14 cellular contexts compared by ENCODE assay signal in genomic region chr4:123449362-123449761, GRCh38. TPM values are rescaled to one million over a fixed set of nuclear protein-coding genes. Genes with fewer than 3 reads are reported as not detected.
DNase-seq lines count a peak whose midpoint lies in the region; ATAC-seq lines count a peak whose summit lies in the region.
"Had no signal": no experiment of that assay in that cellular context is flagged by ENCODE, and none has a peak within 500 bp of the region (broad histone marks: within the 10 kb centered on the region; RNA-seq: fewer than 3 reads in every experiment).

No MANE protein-coding gene starts in this region.

- DNase-seq in activated naive CD4-positive, alpha-beta T cell treated with anti-CD3 and anti-CD28 coated beads, Interleukin-2, amount 10 ng/mL, durations not matched to agents 7 days and 5 days = no peak
- DNase-seq in activated naive CD4-positive, alpha-beta T cell treated with anti-CD3 and anti-CD28 coated beads, Interleukin-2, amount 50 U/mL, for 16 hours = no peak
- DNase-seq in activated naive CD8-positive, alpha-beta T cell treated with anti-CD3 and anti-CD28 coated beads, Interleukin-2, amount 50 U/mL, for 24 hours = no peak
- DNase-seq in A172 (ENCODE audit: low spot score) = no peak
- no peak for DNase-seq in T-cell
- no peak for DNase-seq in NAMALWA (ENCODE audit: low spot score)
- DNase-seq in natural killer cell treated with Interleukin-12 subunit alpha and Interleukin-12 subunit beta and Interleukin-15 and Interleukin-18, amount 100 ng/mL, for 72 hours (ENCODE audit: low spot score) = no peak
- DNase-seq: activated CD4-positive, alpha-beta T cell treated with anti-CD3 and anti-CD28 coated beads, Interleukin-2, amount 50 U/mL, for 48 hours; Calu3; erythroblast; NCI-H2171; nucleus accumbens; transverse colon had no signal

- H3K27me3 Mint-ChIP-seq in activated naive CD4-positive, alpha-beta T cell treated with anti-CD3 and anti-CD28 coated beads, Interleukin-2, amount 10 ng/mL, durations not matched to agents 7 days and 5 days = peaks cover 3% of the 10 kb centered on the region
- peaks cover 2% of the 10 kb centered on the region for H3K27me3 Mint-ChIP-seq in activated naive CD8-positive, alpha-beta T cell treated with anti-CD3 and anti-CD28 coated beads, Interleukin-2, amount 50 U/mL, for 24 hours
- H3K27me3 Mint-ChIP-seq in T-cell = no peaks in the 10 kb centered on the region
- H3K27me3 Mint-ChIP-seq in natural killer cell treated with Interleukin-12 subunit alpha and Interleukin-12 subunit beta and Interleukin-15 and Interleukin-18, amount 100 ng/mL, for 72 hours = no peaks in the 10 kb centered on the region

- CTCF ChIA-PET in activated naive CD4-positive, alpha-beta T cell treated with anti-CD3 and anti-CD28 coated beads, Interleukin-2, amount 10 ng/mL, durations not matched to agents 7 days and 5 days (lab: Charles Lee) = interaction anchor here (2.3 kb wide), 1 partner anchor 115 kb away, joined by 8 read pairs; no protein-coding TSS in a partner anchor
- CTCF ChIA-PET in T-cell (lab: Charles Lee) = no interaction called here

- POLR2A ChIA-PET in T-cell (lab: Charles Lee) = no interaction called here

- H3K36me3 Mint-ChIP-seq in activated naive CD4-positive, alpha-beta T cell treated with anti-CD3 and anti-CD28 coated beads, Interleukin-2, amount 10 ng/mL, durations not matched to agents 7 days and 5 days = no peaks in the 10 kb centered on the region
- peaks cover 4% of the 10 kb centered on the region for H3K36me3 Mint-ChIP-seq in activated naive CD8-positive, alpha-beta T cell treated with anti-CD3 and anti-CD28 coated beads, Interleukin-2, amount 50 U/mL, for 24 hours (ENCODE audit: low read depth)
- no peaks in the 10 kb centered on the region for H3K36me3 Mint-ChIP-seq in T-cell
- no peaks in the 10 kb centered on the region for H3K36me3 Mint-ChIP-seq in natural killer cell treated with Interleukin-12 subunit alpha and Interleukin-12 subunit beta and Interleukin-15 and Interleukin-18, amount 100 ng/mL, for 72 hours

- no peak overlapping the region for H3K4me3 Mint-ChIP-seq in activated naive CD4-positive, alpha-beta T cell treated with anti-CD3 and anti-CD28 coated beads, Interleukin-2, amount 10 ng/mL, durations not matched to agents 7 days and 5 days
- no peak overlapping the region for H3K4me3 Mint-ChIP-seq in activated naive CD8-positive, alpha-beta T cell treated with anti-CD3 and anti-CD28 coated beads, Interleukin-2, amount 50 U/mL, for 24 hours
- H3K4me3 Mint-ChIP-seq in T-cell = no peak overlapping the region
- no peak overlapping the region for H3K4me3 Mint-ChIP-seq in natural killer cell treated with Interleukin-12 subunit alpha and Interleukin-12 subunit beta and Interleukin-15 and Interleukin-18, amount 100 ng/mL, for 72 hours

- H3K9me3 Mint-ChIP-seq in activated naive CD4-positive, alpha-beta T cell treated with anti-CD3 and anti-CD28 coated beads, Interleukin-2, amount 10 ng/mL, durations not matched to agents 7 days and 5 days = no peaks in the 10 kb centered on the region
- peaks cover 4% of the 10 kb centered on the region for H3K9me3 Mint-ChIP-seq in activated naive CD8-positive, alpha-beta T cell treated with anti-CD3 and anti-CD28 coated beads, Interleukin-2, amount 50 U/mL, for 24 hours
- no peaks in the 10 kb centered on the region for H3K9me3 Mint-ChIP-seq in T-cell
- H3K9me3 Mint-ChIP-seq in natural killer cell treated with Interleukin-12 subunit alpha and Interleukin-12 subunit beta and Interleukin-15 and Interleukin-18, amount 100 ng/mL, for 72 hours = no peaks in the 10 kb centered on the region

- peaks cover 23% of the 10 kb centered on the region for H3K4me1 Mint-ChIP-seq in activated naive CD4-positive, alpha-beta T cell treated with anti-CD3 and anti-CD28 coated beads, Interleukin-2, amount 10 ng/mL, durations not matched to agents 7 days and 5 days
- peaks cover 70% of the 10 kb centered on the region for H3K4me1 Mint-ChIP-seq in activated naive CD8-positive, alpha-beta T cell treated with anti-CD3 and anti-CD28 coated beads, Interleukin-2, amount 50 U/mL, for 24 hours
- peaks cover 16 to 18% (median 17%) of the 10 kb centered on the region in 3 donors for H3K4me1 Mint-ChIP-seq in T-cell
- peaks cover 14 to 19% of the 10 kb centered on the region in 2 donors for H3K4me1 Mint-ChIP-seq in natural killer cell treated with Interleukin-12 subunit alpha and Interleukin-12 subunit beta and Interleukin-15 and Interleukin-18, amount 100 ng/mL, for 72 hours (ENCODE audit: low read depth in 2 of 2)

- ATAC-seq in HG03159 (IDR thresholded peaks at IDR 0.05; ENCODE audit: unreplicated experiment) (peak; percentile 19), T-cell (replicated peaks in 1 of 4) (no peak)
- ATAC-seq in activated naive CD8-positive, alpha-beta T cell treated with anti-CD3 and anti-CD28 coated beads, Interleukin-2, amount 50 U/mL, for 24 hours = no peak
- ATAC-seq in natural killer cell treated with Interleukin-12 subunit alpha and Interleukin-12 subunit beta and Interleukin-15 and Interleukin-18, amount 100 ng/mL, for 72 hours = no peak

- peak overlapping the region; percentile 47 for H3K27ac Mint-ChIP-seq in activated naive CD4-positive, alpha-beta T cell treated with anti-CD3 and anti-CD28 coated beads, Interleukin-2, amount 10 ng/mL, durations not matched to agents 7 days and 5 days
- H3K27ac Mint-ChIP-seq in activated naive CD8-positive, alpha-beta T cell treated with anti-CD3 and anti-CD28 coated beads, Interleukin-2, amount 50 U/mL, for 24 hours = peak overlapping the region; percentile 61
- peak overlapping the region in 1 of 2 donors; percentile 1 for H3K27ac Mint-ChIP-seq in T-cell
- H3K27ac Mint-ChIP-seq in natural killer cell treated with Interleukin-12 subunit alpha and Interleukin-12 subunit beta and Interleukin-15 and Interleukin-18, amount 100 ng/mL, for 72 hours = no peak overlapping the region

RNA-seq across cellular contexts. Expression of gene SPRY1, which starts 52.8 kb away (rescaled TPM):
- 0.05 TPM in 1 of 2 replicates, not detected in the other for total RNA-seq in A172 (2014; rRNA removed; shearing (Covaris generic))
- 10 to 100 TPM in 2 of 5 donors, 1 to 10 TPM in 3; 3.2 to 18.6 (median 7.1) TPM for total RNA-seq in T-cell
- 1 to 10 TPM; 1.7 to 4.2 TPM for total RNA-seq in natural killer cell treated with Interleukin-12 subunit alpha and Interleukin-12 subunit beta and Interleukin-15 and Interleukin-18, amount 100 ng/mL, for 72 hours

Comparison
In these comparisons a context has a peak if more than half of its experiments do, and no peak if none do; other contexts are left out.
1. H3K27ac Mint-ChIP-seq: peak in activated naive CD4-positive, alpha-beta T cell treated with anti-CD3 and anti-CD28 coated beads, Interleukin-2, amount 10 ng/mL, durations not matched to agents 7 days and 5 days (single experiment) and activated naive CD8-positive, alpha-beta T cell treated with anti-CD3 and anti-CD28 coated beads, Interleukin-2, amount 50 U/mL, for 24 hours (single experiment); none in natural killer cell treated with Interleukin-12 subunit alpha and Interleukin-12 subunit beta and Interleukin-15 and Interleukin-18, amount 100 ng/mL, for 72 hours (0 of 2).